ENCODE assay signal across 30 cellular contexts in genomic region chr5:54996476-54996875, GRCh38. TPM values are rescaled to one million over a fixed set of nuclear protein-coding genes. Genes with fewer than 3 reads are reported as not detected.
DNase-seq lines count a peak whose midpoint lies in the region; TF ChIP-seq lines count a peak whose summit lies in the region.
"Had no signal": no experiment of that assay in that cellular context is flagged by ENCODE, and none has a peak within 500 bp of the region (broad histone marks: within the 10 kb centered on the region; RNA-seq: fewer than 3 reads in every experiment).

No MANE protein-coding gene starts in this region.

- no peaks in the 10 kb centered on the region for H3F3A ChIP-seq in smooth muscle cell (ENCODE audit: low read depth)

- peak overlapping the region; percentile 95 for H3K27ac ChIP-seq in smooth muscle cell (ENCODE audit: low read depth)
- no peak overlapping the region for H3K27ac ChIP-seq in CD8-positive, alpha-beta memory T cell (ENCODE audit: low read depth, low read length)
- no peak overlapping the region for H3K27ac ChIP-seq in vagina
- H3K27ac ChIP-seq: BLaER1 treated with 17β-estradiol and CSF1 and Interleukin-3, amounts not matched to agents 10 nM and 100 nM; colonic mucosa; prostate gland; sigmoid colon; testis had no signal

- no peaks in the 10 kb centered on the region for H3K79me2 ChIP-seq in smooth muscle cell (ENCODE audit: low read depth)

- H3K4me1 Mint-ChIP-seq in HFFc6 (ENCODE audit: low read depth): peaks cover 46% of the 10 kb centered on the region
- peaks cover 37 to 57% (median 39%) of the 10 kb centered on the region in 3 donors for H3K4me1 Mint-ChIP-seq in CD8-positive, alpha-beta memory T cell
- peaks cover 16% of the 10 kb centered on the region for H3K4me1 Mint-ChIP-seq in activated T-helper 1 cell treated with anti-CD3 and anti-CD28 coated beads, Interleukin-12 subunit alpha, Interleukin-12 subunit beta, Interleukin-2, Interleukin-4 antibody, amounts not matched to agents 30 ng/mL and 10 ng/mL and 1 ng/mL, durations not matched to agents 14 hours and 24 hours and 36 hours (ENCODE audit: low read depth)

- H3K36me3 Mint-ChIP-seq in HFFc6 (ENCODE audit: low read depth): no peaks in the 10 kb centered on the region
- peaks cover 0 to 20% (median 6%) of the 10 kb centered on the region in 3 donors for H3K36me3 Mint-ChIP-seq in CD8-positive, alpha-beta memory T cell
- peaks cover 8% of the 10 kb centered on the region for H3K36me3 Mint-ChIP-seq in activated T-helper 1 cell treated with anti-CD3 and anti-CD28 coated beads, Interleukin-12 subunit alpha, Interleukin-12 subunit beta, Interleukin-2, Interleukin-4 antibody, amounts not matched to agents 30 ng/mL and 10 ng/mL and 1 ng/mL, durations not matched to agents 14 hours and 24 hours and 36 hours (ENCODE audit: low read depth)

- H3K4me2 ChIP-seq in smooth muscle cell: no peak overlapping the region
- H3K4me2 ChIP-seq: BLaER1 treated with 17β-estradiol and CSF1 and Interleukin-3, amounts not matched to agents 10 nM and 100 nM had no signal

- H3K4me1 ChIP-seq in smooth muscle cell (ENCODE audit: low read depth) (peaks cover 14% of the 10 kb centered on the region), vagina (no peaks in the 10 kb centered on the region)
- peaks cover 4% of the 10 kb centered on the region for H3K4me1 ChIP-seq in CD8-positive, alpha-beta memory T cell (ENCODE audit: insufficient read depth, low read length)
- H3K4me1 ChIP-seq: BLaER1 treated with 17β-estradiol and CSF1 and Interleukin-3, amounts not matched to agents 10 nM and 100 nM; colonic mucosa; prostate gland; sigmoid colon; testis had no signal

- TF ChIP-seq CTCF in HFFc6 (IDR thresholded peaks at IDR 0.05) (no peak), smooth muscle cell (IDR thresholded peaks at IDR 0.05; ENCODE audit: borderline replicate concordance, insufficient read depth, poor library complexity, severe bottlenecking) (no peak), vagina (IDR thresholded peaks at IDR 0.05) (no peak)

- H3K4me3 ChIP-seq in smooth muscle cell (no peak overlapping the region), vagina (no peak overlapping the region)
- H3K4me3 ChIP-seq in CD8-positive, alpha-beta memory T cell (ENCODE audit: low read length): no peak overlapping the region
- H3K4me3 ChIP-seq: BLaER1 treated with 17β-estradiol and CSF1 and Interleukin-3, amounts not matched to agents 10 nM and 100 nM; colonic mucosa; GM12878; prostate gland; sigmoid colon; testis had no signal

- no peak for TF ChIP-seq POLR2A in vagina (IDR thresholded peaks at IDR 0.05)

- no peaks in the 10 kb centered on the region for H3K9me3 ChIP-seq in smooth muscle cell (replicated peaks; ENCODE audit: low read depth)
- H3K9me3 ChIP-seq in CD8-positive, alpha-beta memory T cell (ENCODE audit: low read length): no peaks in the 10 kb centered on the region
- no peaks in the 10 kb centered on the region for H3K9me3 ChIP-seq in vagina
- H3K9me3 ChIP-seq: colonic mucosa, prostate gland, sigmoid colon, testis had no signal

- H4K20me1 ChIP-seq in smooth muscle cell (ENCODE audit: low read depth): no peaks in the 10 kb centered on the region
- H4K20me1 ChIP-seq: BLaER1 treated with 17β-estradiol and CSF1 and Interleukin-3, amounts not matched to agents 10 nM and 100 nM had no signal

- H3K27me3 ChIP-seq in smooth muscle cell (ENCODE audit: low read depth): no peaks in the 10 kb centered on the region
- H3K27me3 ChIP-seq in CD8-positive, alpha-beta memory T cell (ENCODE audit: insufficient read depth, low read length, poor library complexity, severe bottlenecking): no peaks in the 10 kb centered on the region
- no peaks in the 10 kb centered on the region for H3K27me3 ChIP-seq in vagina
- H3K27me3 ChIP-seq: BLaER1 treated with 17β-estradiol and CSF1 and Interleukin-3, amounts not matched to agents 10 nM and 100 nM; colonic mucosa; sigmoid colon; testis had no signal

- H3K4me3 Mint-ChIP-seq in HFFc6: no peak overlapping the region
- H3K4me3 Mint-ChIP-seq in CD8-positive, alpha-beta memory T cell: no peak overlapping the region
- no peak overlapping the region for H3K4me3 Mint-ChIP-seq in activated T-helper 1 cell treated with anti-CD3 and anti-CD28 coated beads, Interleukin-12 subunit alpha, Interleukin-12 subunit beta, Interleukin-2, Interleukin-4 antibody, amounts not matched to agents 30 ng/mL and 10 ng/mL and 1 ng/mL, durations not matched to agents 14 hours and 24 hours and 36 hours
- H3K4me3 Mint-ChIP-seq: activated CD4-positive, alpha-beta T cell treated with anti-CD3 and anti-CD28 coated beads, Interleukin-2, amount 10 ng/mL, durations not matched to agents 7 days and 5 days; activated T-cell treated with anti-CD3 and anti-CD28 coated beads, Interleukin-2, amount 50 U/mL, for 24 hours; effector memory CD8-positive, alpha-beta T cell had no signal

- H2AFZ ChIP-seq in smooth muscle cell (ENCODE audit: low read depth): no peak overlapping the region

- H3K36me3 ChIP-seq in smooth muscle cell (ENCODE audit: low read depth) (no peaks in the 10 kb centered on the region), vagina (no peaks in the 10 kb centered on the region)
- no peaks in the 10 kb centered on the region for H3K36me3 ChIP-seq in CD8-positive, alpha-beta memory T cell (ENCODE audit: insufficient read depth, low read length)
- H3K36me3 ChIP-seq: BLaER1 treated with 17β-estradiol and CSF1 and Interleukin-3, amounts not matched to agents 10 nM and 100 nM; colonic mucosa; prostate gland; sigmoid colon had no signal

- DNase-seq in HFFc6 (no peak), astrocyte of the hippocampus (ENCODE audit: low read depth, low spot score) (peak; percentile 20), iris pigment epithelial cell (ENCODE audit: low read depth) (peak; percentile 84), smooth muscle cell (lab: John Stamatoyannopoulos, UW; ENCODE audit: unreplicated experiment) (no peak), vagina (ENCODE audit: extremely low spot score in 2 of 2) (no peak)
- DNase-seq in CD8-positive, alpha-beta memory T cell: no peak
- DNase-seq in activated T-helper 1 cell treated with anti-CD3 and anti-CD28 coated beads, Interleukin-12 subunit alpha, Interleukin-12 subunit beta, Interleukin-2, Interleukin-4 antibody, amounts not matched to agents 30 ng/mL and 10 ng/mL and 1 ng/mL, durations not matched to agents 14 hours and 24 hours and 36 hours (ENCODE audit: low spot score): no peak
- DNase-seq: activated CD4-positive, alpha-beta T cell treated with anti-CD3 and anti-CD28 coated beads, Interleukin-2, amount 10 ng/mL, durations not matched to agents 7 days and 5 days; activated naive CD4-positive, alpha-beta T cell treated with Interleukin-2 at 50 U/mL for 16 hours; activated T-cell treated with anti-CD3 and anti-CD28 coated beads, Interleukin-2, amount 50 U/mL, for 24 hours; Calu3; colonic mucosa; DND-41; effector memory CD8-positive, alpha-beta T cell; Karpas-422; left colon; mammary epithelial cell; MV-4-11; OCI-M1; sigmoid colon; stimulated activated naive CD8-positive, alpha-beta T cell treated with anti-CD3 and anti-CD28 coated beads, Interleukin-15, Interleukin-2, amounts not matched to agents 100 U/mL and 50 U/mL, for 24 hours; T-helper 9 cell; testis had no signal

- H3K27ac Mint-ChIP-seq in HFFc6: peak overlapping the region; percentile 67
- no peak overlapping the region for H3K27ac Mint-ChIP-seq in CD8-positive, alpha-beta memory T cell
- H3K27ac Mint-ChIP-seq in activated T-helper 1 cell treated with anti-CD3 and anti-CD28 coated beads, Interleukin-12 subunit alpha, Interleukin-12 subunit beta, Interleukin-2, Interleukin-4 antibody, amounts not matched to agents 30 ng/mL and 10 ng/mL and 1 ng/mL, durations not matched to agents 14 hours and 24 hours and 36 hours: no peak overlapping the region
- H3K27ac Mint-ChIP-seq: activated CD4-positive, alpha-beta T cell treated with anti-CD3 and anti-CD28 coated beads, Interleukin-2, amount 10 ng/mL, durations not matched to agents 7 days and 5 days; activated T-cell treated with anti-CD3 and anti-CD28 coated beads, Interleukin-2, amount 50 U/mL, for 24 hours had no signal

- 21% methylated on average over 4 of the region's 4 CpGs for WGBS in smooth muscle cell (ENCODE audit: low lambda C conversion rate)

- CTCF ChIA-PET in CD8-positive, alpha-beta memory T cell (lab: Charles Lee): no interaction called here

- intact Hi-C loops in vagina (cut with DNase I): no loop called here
- intact Hi-C loops in activated T-helper 1 cell treated with anti-CD3 and anti-CD28 coated beads, Interleukin-12 subunit alpha, Interleukin-12 subunit beta, Interleukin-2, Interleukin-4 antibody, amounts not matched to agents 30 ng/mL and 10 ng/mL and 1 ng/mL, durations not matched to agents 14 hours and 24 hours and 36 hours (cut with micrococcal nuclease): loop anchor here (2.0 kb wide), 1 partner anchor 40 kb away; no protein-coding TSS in a partner anchor

- POLR2A ChIA-PET in CD8-positive, alpha-beta memory T cell (lab: Charles Lee): no interaction called here

- H3K27me3 Mint-ChIP-seq in HFFc6 (ENCODE audit: insufficient read depth): no peaks in the 10 kb centered on the region
- no peaks in the 10 kb centered on the region for H3K27me3 Mint-ChIP-seq in CD8-positive, alpha-beta memory T cell
- no peaks in the 10 kb centered on the region for H3K27me3 Mint-ChIP-seq in activated T-helper 1 cell treated with anti-CD3 and anti-CD28 coated beads, Interleukin-12 subunit alpha, Interleukin-12 subunit beta, Interleukin-2, Interleukin-4 antibody, amounts not matched to agents 30 ng/mL and 10 ng/mL and 1 ng/mL, durations not matched to agents 14 hours and 24 hours and 36 hours (ENCODE audit: insufficient read depth)
- H3K27me3 Mint-ChIP-seq: activated T-cell treated with anti-CD3 and anti-CD28 coated beads, Interleukin-2, amount 50 U/mL, for 24 hours; effector memory CD8-positive, alpha-beta T cell had no signal

- no peaks in the 10 kb centered on the region for H3K9me3 Mint-ChIP-seq in HFFc6
- H3K9me3 Mint-ChIP-seq in CD8-positive, alpha-beta memory T cell: no peaks in the 10 kb centered on the region
- peaks cover 11% of the 10 kb centered on the region for H3K9me3 Mint-ChIP-seq in activated T-helper 1 cell treated with anti-CD3 and anti-CD28 coated beads, Interleukin-12 subunit alpha, Interleukin-12 subunit beta, Interleukin-2, Interleukin-4 antibody, amounts not matched to agents 30 ng/mL and 10 ng/mL and 1 ng/mL, durations not matched to agents 14 hours and 24 hours and 36 hours
- H3K9me3 Mint-ChIP-seq: effector memory CD8-positive, alpha-beta T cell had no signal

- H3K9ac ChIP-seq in smooth muscle cell (ENCODE audit: low read depth): peak overlapping the region; percentile 74
- H3K9ac ChIP-seq: BLaER1 treated with 17β-estradiol and CSF1 and Interleukin-3, amounts not matched to agents 10 nM and 100 nM had no signal

RNA-seq across cellular contexts. Expression of gene ESM1, which starts 11.1 kb away (rescaled TPM):
- 10 to 100 TPM in 2 of 6 experiments, 1 to 10 TPM in 4; 8.5 to 54.1 (median 9.1) TPM for total RNA-seq in HFFc6 (2021; fragmentation: NEBNext Ultra II Directional; extraction: Animal tissue kit (Norgen Biotek cat#: 25700))
- 0.27 TPM in 1 of 2 replicates, not detected in the other for total RNA-seq in smooth muscle cell
- polyA plus RNA-seq in smooth muscle cell: not detected in 2 replicates
- total RNA-seq in CD8-positive, alpha-beta memory T cell: under 1 TPM; 0.20 to 0.37 TPM
- 1.7 TPM for polyA plus RNA-seq in CD8-positive, alpha-beta memory T cell
- not detected for total RNA-seq in vagina
- not detected in 2 replicates for total RNA-seq in activated T-helper 1 cell treated with anti-CD3 and anti-CD28 coated beads, Interleukin-12 subunit alpha, Interleukin-12 subunit beta, Interleukin-2, Interleukin-4 antibody, amounts not matched to agents 30 ng/mL and 10 ng/mL and 1 ng/mL, durations not matched to agents 14 hours and 24 hours and 36 hours
- total RNA-seq: activated CD4-positive, alpha-beta T cell treated with anti-CD3 and anti-CD28 coated beads, Interleukin-2, amount 10 ng/mL, durations not matched to agents 7 days and 5 days; bronchial epithelial cell; Calu3; frontal cortex; GM12878; left colon; prostate gland; sigmoid colon had no signal
- polyA plus RNA-seq: GM12878, mammary epithelial cell had no signal

RNA-seq across cellular contexts. Expression of gene GZMK, which starts 27.6 kb away (rescaled TPM):
- total RNA-seq in HFFc6 (2021; fragmentation: NEBNext Ultra II Directional; extraction: Animal tissue kit (Norgen Biotek cat#: 25700)): not detected
- total RNA-seq in smooth muscle cell (not detected in 2 replicates), vagina (9.1 TPM)
- polyA plus RNA-seq in smooth muscle cell: not detected in 2 replicates
- 10 to 100 TPM; 12.0 to 13.3 TPM for total RNA-seq in CD8-positive, alpha-beta memory T cell
- polyA plus RNA-seq in CD8-positive, alpha-beta memory T cell: 880 TPM
- 6.2 and 7.0 TPM in 2 replicates for total RNA-seq in activated T-helper 1 cell treated with anti-CD3 and anti-CD28 coated beads, Interleukin-12 subunit alpha, Interleukin-12 subunit beta, Interleukin-2, Interleukin-4 antibody, amounts not matched to agents 30 ng/mL and 10 ng/mL and 1 ng/mL, durations not matched to agents 14 hours and 24 hours and 36 hours
- total RNA-seq: bronchial epithelial cell, Calu3, frontal cortex, GM12878, mammary epithelial cell, NCI-H460 had no signal
- polyA plus RNA-seq: AG04450, mammary epithelial cell had no signal

Comparison
In these comparisons a context has a peak if more than half of its experiments do, and no peak if none do; other contexts are left out.
1. DNase-seq: peak in astrocyte of the hippocampus (single experiment) and iris pigment epithelial cell (single experiment); none in HFFc6 (single experiment), smooth muscle cell (single experiment), CD8-positive, alpha-beta memory T cell (0 of 5), vagina (0 of 2) and activated T-helper 1 cell treated with anti-CD3 and anti-CD28 coated beads, Interleukin-12 subunit alpha, Interleukin-12 subunit beta, Interleukin-2, Interleukin-4 antibody, amounts not matched to agents 30 ng/mL and 10 ng/mL and 1 ng/mL, durations not matched to agents 14 hours and 24 hours and 36 hours (single experiment).